ENCODE assay signal across 12 cellular contexts in genomic region chr16:66842765-66843164, GRCh38. TPM values are rescaled to one million over a fixed set of nuclear protein-coding genes. Genes with fewer than 3 reads are reported as not detected.
DNase-seq lines count a peak whose midpoint lies in the region; ATAC-seq and TF ChIP-seq lines count a peak whose summit lies in the region.
"Had no signal": no experiment of that assay in that cellular context is flagged by ENCODE, and none has a peak within 500 bp of the region (broad histone marks: within the 10 kb centered on the region; RNA-seq: fewer than 3 reads in every experiment).

No MANE protein-coding gene starts in this region.

- H3K9me3 ChIP-seq in IMR-90 (ENCODE audit: control insufficient read depth, insufficient read depth, low read length): no peaks in the 10 kb centered on the region
- no peaks in the 10 kb centered on the region for H3K9me3 ChIP-seq in mammary epithelial cell (replicated peaks; ENCODE audit: insufficient read depth, low read length)
- H3K9me3 ChIP-seq in neuronal stem cell (replicated peaks in 1 of 2; ENCODE audit: control insufficient read depth in 2 of 2, insufficient read depth in 1 of 2, low read depth in 1 of 2, low read length in 2 of 2): no peaks in the 10 kb centered on the region

- TF ChIP-seq CTCF in IMR-90 (conservative IDR thresholded peaks at IDR 0.05; ENCODE audit: low read depth, low read length) (no peak), mammary epithelial cell (conservative IDR thresholded peaks at IDR 0.05 in 1 of 2, IDR thresholded peaks at IDR 0.05 in 1 of 2; ENCODE audit: extremely low read depth in 1 of 2, insufficient read depth in 1 of 2, low read depth in 1 of 2, low read length in 2 of 2) (no peak)

- H3K36me3 Mint-ChIP-seq in natural killer cell treated with Interleukin-12 subunit alpha and Interleukin-12 subunit beta and Interleukin-15 and Interleukin-18, amount 100 ng/mL, for 72 hours: peaks cover 4% of the 10 kb centered on the region

- H2AK5ac ChIP-seq in IMR-90 (ENCODE audit: low read depth, low read length) (no peak overlapping the region), neuronal stem cell (ENCODE audit: low read depth, low read length) (peak overlapping the region; percentile 34)

- no peak overlapping the region for H2BK120ac ChIP-seq in IMR-90 (ENCODE audit: low read depth, low read length)
- H2BK120ac ChIP-seq in neuronal stem cell (ENCODE audit: low read depth, low read length): no peak overlapping the region

- peaks cover 30 to 31% of the 10 kb centered on the region in 2 donors for H3K27me3 Mint-ChIP-seq in natural killer cell treated with Interleukin-12 subunit alpha and Interleukin-12 subunit beta and Interleukin-15 and Interleukin-18, amount 100 ng/mL, for 72 hours

- dilution Hi-C loops in IMR-90 (cut with HindIII; ENCODE audit: low sequenced_read_pairs, unreplicated experiment): no loop called here
- dilution Hi-C loops in mammary epithelial cell (cut with HindIII; ENCODE audit: low sequenced_read_pairs): no loop called here

- intact Hi-C loops in IMR-90 (cut with micrococcal nuclease) (no loop called here), mammary epithelial cell (cut with micrococcal nuclease) (no loop called here)

- no peak for TF ChIP-seq RAD21 in IMR-90 (IDR thresholded peaks at IDR 0.05; ENCODE audit: low read length)

- CTCF ChIA-PET in IMR-90 (lab: Yijun Ruan, JAX): interaction anchor here (3.0 kb wide), 1 partner anchor 12 kb away, joined by 13 read pairs; the partner anchor contains the start of gene NAE1
- CTCF ChIA-PET in mammary epithelial cell (lab: Charles Lee; ENCODE audit: low non-redundant PET): no interaction called here

- peak overlapping the region; percentile 50 for H2AK9ac ChIP-seq in IMR-90 (replicated peaks; ENCODE audit: low read depth, low read length, poor library complexity)

- H2BK15ac ChIP-seq in IMR-90 (ENCODE audit: low read depth, low read length) (no peak overlapping the region), neuronal stem cell (ENCODE audit: low read length) (no peak overlapping the region)

- no peak overlapping the region for H3K9ac ChIP-seq in IMR-90 (ENCODE audit: low read depth, low read length)
- no peak overlapping the region for H3K9ac ChIP-seq in mammary epithelial cell (ENCODE audit: insufficient read depth, low read length)
- H3K9ac ChIP-seq in neuronal stem cell (ENCODE audit: low read depth, low read length, poor library complexity): no peak overlapping the region

- 0 out of 2 replicates have a peak, but pooled peaks cover 3% of the 10 kb centered on the region for H3K9me1 ChIP-seq in IMR-90 (ENCODE audit: insufficient read depth, low read length)

- WGBS in IMR-90 (ENCODE audit: extremely low coverage in 2 of 2, insufficient read length in 1 of 2), 2 experiments: 58% methylated on average over 4 of the region's 7 CpGs; no CpG with 5 or more reads in 1 of the 2 experiments
- 41% methylated on average over 7 of the region's 7 CpGs for WGBS in mammary epithelial cell (ENCODE audit: low coverage, missing lambda C conversion rate)
- WGBS in neuronal stem cell (ENCODE audit: extremely low coverage in 2 of 2, insufficient read length in 2 of 2, insufficient replicate concordance in 1 of 2), 2 donors: no CpG with 5 or more reads among the region's 7 CpGs

- H3K18ac ChIP-seq in IMR-90 (ENCODE audit: low read depth, low read length) (no peak overlapping the region), neuronal stem cell (ENCODE audit: low read length) (no peak overlapping the region)

- peaks cover under 1 to 4% of the 10 kb centered on the region in 2 donors for H3K4me1 Mint-ChIP-seq in natural killer cell treated with Interleukin-12 subunit alpha and Interleukin-12 subunit beta and Interleukin-15 and Interleukin-18, amount 100 ng/mL, for 72 hours (ENCODE audit: low read depth in 2 of 2)

- H3K14ac ChIP-seq in IMR-90 (replicated peaks; ENCODE audit: low read depth, low read length): no peak overlapping the region
- H3K14ac ChIP-seq in neuronal stem cell (ENCODE audit: low read length): no peak overlapping the region

- no peak overlapping the region for H4K8ac ChIP-seq in IMR-90 (ENCODE audit: low read depth in 2 of 2, low read length in 2 of 2)
- H4K8ac ChIP-seq in neuronal stem cell (ENCODE audit: low read depth, low read length): no peak overlapping the region

- in situ Hi-C loops in IMR-90 (cut with MboI; ENCODE audit: low sequenced_read_pairs): no loop called here
- in situ Hi-C loops in mammary epithelial cell (cut with MboI; ENCODE audit: low sequenced_read_pairs in 2 of 2): no loop called here

- H3K4me2 ChIP-seq in IMR-90 (ENCODE audit: low read depth, low read length) (no peak overlapping the region), mammary epithelial cell (ENCODE audit: insufficient read depth, low read depth, low read length) (no peak overlapping the region), neuronal stem cell (ENCODE audit: insufficient read depth, low read length, poor library complexity, severe bottlenecking) (no peak overlapping the region)

- peaks cover 68% of the 10 kb centered on the region for H3K27me3 ChIP-seq in IMR-90 (ENCODE audit: control insufficient read depth, insufficient read depth, low read length)
- peaks cover 15% of the 10 kb centered on the region for H3K27me3 ChIP-seq in mammary epithelial cell (ENCODE audit: insufficient read depth, low read length)
- peaks cover 15 to 69% (median 50%) of the 10 kb centered on the region in 3 experiments for H3K27me3 ChIP-seq in neuronal stem cell (ENCODE audit: control insufficient read depth in 3 of 3, insufficient read depth in 3 of 3, low read depth in 1 of 3, low read length in 3 of 3)

- H3K4ac ChIP-seq in IMR-90 (ENCODE audit: low read depth, low read length): no peak overlapping the region
- H3K4ac ChIP-seq in neuronal stem cell (ENCODE audit: low read length): no peak overlapping the region

- H3K27ac Mint-ChIP-seq in natural killer cell treated with Interleukin-12 subunit alpha and Interleukin-12 subunit beta and Interleukin-15 and Interleukin-18, amount 100 ng/mL, for 72 hours: no peak overlapping the region
- H3K27ac Mint-ChIP-seq: activated naive CD4-positive, alpha-beta T cell treated with anti-CD3 and anti-CD28 coated beads for 36 hours; T-helper 1 cell treated with Interleukin-12 subunit alpha and Interleukin-12 subunit beta and Interleukin-4 antibody, amounts not matched to agents 30 μg/mL and 1 μg/mL, for 36 hours had no signal

- no peak overlapping the region for H4K5ac ChIP-seq in IMR-90 (ENCODE audit: low read depth, low read length)

- no peak overlapping the region for H3K4me3 Mint-ChIP-seq in natural killer cell treated with Interleukin-12 subunit alpha and Interleukin-12 subunit beta and Interleukin-15 and Interleukin-18, amount 100 ng/mL, for 72 hours
- H3K4me3 Mint-ChIP-seq: activated naive CD4-positive, alpha-beta T cell treated with anti-CD3 and anti-CD28 coated beads for 36 hours; T-helper 1 cell treated with Interleukin-12 subunit alpha and Interleukin-12 subunit beta and Interleukin-4 antibody, amounts not matched to agents 30 μg/mL and 1 μg/mL, for 36 hours had no signal

- H2BK20ac ChIP-seq in IMR-90 (ENCODE audit: low read depth, low read length): no peak overlapping the region

- H3K36me3 ChIP-seq in IMR-90 (ENCODE audit: control insufficient read depth, insufficient read depth, low read length): no peaks in the 10 kb centered on the region
- H3K36me3 ChIP-seq in mammary epithelial cell (ENCODE audit: insufficient read depth, low read length): no peaks in the 10 kb centered on the region
- H3K36me3 ChIP-seq in neuronal stem cell (replicated peaks in 1 of 2; ENCODE audit: control insufficient read depth in 2 of 2, insufficient read depth in 2 of 2, low read length in 2 of 2): no peaks in the 10 kb centered on the region
- H3K36me3 ChIP-seq: brain microvascular endothelial cell had no signal

- no peak for TF ChIP-seq POLR2A in IMR-90 (IDR thresholded peaks at IDR 0.05; ENCODE audit: low read depth, low read length)

- H2BK12ac ChIP-seq in neuronal stem cell (ENCODE audit: low read length): no peak overlapping the region

- ATAC-seq in IMR-90 (ENCODE audit: low read depth) (peak; percentile 33; the same call in 1 of the 2 replicates), HG03439 (IDR thresholded peaks at IDR 0.05; ENCODE audit: unreplicated experiment) (no peak)
- no peak for ATAC-seq in natural killer cell treated with Interleukin-12 subunit alpha and Interleukin-12 subunit beta and Interleukin-15 and Interleukin-18, amount 100 ng/mL, for 72 hours

- H3K4me3 ChIP-seq in IMR-90 (ENCODE audit: insufficient read depth, low read depth, low read length) (no peak overlapping the region), mammary epithelial cell (replicated peaks in 1 of 3; ENCODE audit: insufficient read depth in 1 of 3, low read depth in 2 of 3, low read length in 3 of 3) (no peak overlapping the region), neuronal stem cell (ENCODE audit: low read length in 2 of 2) (peak overlapping the region in 1 of 2 donors; percentile 18)

- no peak overlapping the region for H3K27ac ChIP-seq in IMR-90 (ENCODE audit: insufficient read depth, low read length)
- H3K27ac ChIP-seq in mammary epithelial cell (ENCODE audit: insufficient read depth, low read depth, low read length): no peak overlapping the region
- no peak overlapping the region for H3K27ac ChIP-seq in neuronal stem cell (replicated peaks; ENCODE audit: low read length)
- H3K27ac ChIP-seq: brain microvascular endothelial cell had no signal

- no peaks in the 10 kb centered on the region for H4K20me1 ChIP-seq in IMR-90 (ENCODE audit: insufficient read depth, low read length)
- no peaks in the 10 kb centered on the region for H4K20me1 ChIP-seq in mammary epithelial cell (ENCODE audit: insufficient read depth, low read length)

- no peaks in the 10 kb centered on the region; the same call in 1 of the 2 replicates for H3K4me1 ChIP-seq in IMR-90 (ENCODE audit: control insufficient read depth, insufficient read depth, low read length)
- peaks cover 12% of the 10 kb centered on the region for H3K4me1 ChIP-seq in mammary epithelial cell (ENCODE audit: insufficient read depth, low read length)
- H3K4me1 ChIP-seq in neuronal stem cell (ENCODE audit: control insufficient read depth in 2 of 2, insufficient read depth in 1 of 2, low read depth in 1 of 2, low read length in 2 of 2): peaks cover 3 to 8% of the 10 kb centered on the region in 2 donors

- H3K79me2 ChIP-seq in mammary epithelial cell (ENCODE audit: insufficient read depth, low read length): no peaks in the 10 kb centered on the region

- no peak overlapping the region for H3K56ac ChIP-seq in IMR-90 (ENCODE audit: extremely low read depth, insufficient read depth, low read length)

- DNase-seq in GM03348 (ENCODE audit: low spot score) (peak; percentile 29), IMR-90 (peak; percentile 19), mammary epithelial cell (peak; percentile 47), neuronal stem cell (ENCODE audit: low spot score) (no peak), C1 segment of cervical spinal cord (lab: John Stamatoyannopoulos, UW) (no peak)
- DNase-seq in natural killer cell treated with Interleukin-12 subunit alpha and Interleukin-12 subunit beta and Interleukin-15 and Interleukin-18, amount 100 ng/mL, for 72 hours (ENCODE audit: low spot score): no peak
- DNase-seq: activated naive CD4-positive, alpha-beta T cell treated with anti-CD3 and anti-CD28 coated beads for 36 hours; brain microvascular endothelial cell; NCI-H2107 had no signal

- H2BK5ac ChIP-seq in IMR-90 (ENCODE audit: low read depth, low read length, poor library complexity, severe bottlenecking): no peak overlapping the region
- H2BK5ac ChIP-seq in neuronal stem cell (ENCODE audit: low read length): no peak overlapping the region

- H2AFZ ChIP-seq in IMR-90 (replicated peaks; ENCODE audit: low read length, poor library complexity) (no peak overlapping the region), mammary epithelial cell (ENCODE audit: low read depth, low read length) (peak overlapping the region; percentile 6), neuronal stem cell (ENCODE audit: low read length) (no peak overlapping the region)

- BruUV-seq in IMR-90 (replicated peaks; lab: Mats Ljungman, UMichigan): no TSS peak
- BruUV-seq in mammary epithelial cell (replicated peaks; lab: Mats Ljungman, UMichigan): no TSS peak

- no peaks in the 10 kb centered on the region for H3K9me3 Mint-ChIP-seq in natural killer cell treated with Interleukin-12 subunit alpha and Interleukin-12 subunit beta and Interleukin-15 and Interleukin-18, amount 100 ng/mL, for 72 hours
- H3K9me3 Mint-ChIP-seq: activated naive CD4-positive, alpha-beta T cell treated with anti-CD3 and anti-CD28 coated beads for 36 hours had no signal

- H3K23ac ChIP-seq in IMR-90 (ENCODE audit: low read depth, low read length) (no peak overlapping the region), neuronal stem cell (ENCODE audit: low read depth, low read length, poor library complexity) (no peak overlapping the region)

- no peaks in the 10 kb centered on the region for H3K79me1 ChIP-seq in IMR-90 (ENCODE audit: low read depth in 1 of 2, low read length in 2 of 2)
- no peaks in the 10 kb centered on the region for H3K79me1 ChIP-seq in neuronal stem cell (ENCODE audit: low read depth, low read length)

- POLR2A ChIA-PET in IMR-90 (lab: Charles Lee; ENCODE audit: unreplicated experiment): no interaction called here

- H4K91ac ChIP-seq in IMR-90 (ENCODE audit: insufficient read depth, low read depth, low read length) (no peak overlapping the region), neuronal stem cell (ENCODE audit: low read depth, low read length, poor library complexity) (no peak overlapping the region)

RNA-seq across cellular contexts. Expression of gene CA7, which starts 1.4 kb away (rescaled TPM):
- total RNA-seq in IMR-90 (2012; rRNA removed) (not detected in 2 replicates), mammary epithelial cell (not detected)
- polyA plus RNA-seq in IMR-90 (2012; rRNA removed) (not detected in 2 replicates), mammary epithelial cell (not detected)
- 0.08 TPM in 1 of 2 replicates, not detected in the other for polyA plus RNA-seq in IMR-90 (2012; cell fraction: cytosol; rRNA removed)
- not detected in 2 replicates for polyA plus RNA-seq in IMR-90 (2012; cell fraction: nucleus; rRNA removed; ENCODE audit: low replicate concordance)
- not detected for polyA minus RNA-seq in mammary epithelial cell
- polyA plus RNA-seq in neuronal stem cell (2013, experiment 1 of 2): not detected
- polyA plus RNA-seq in neuronal stem cell (2013, experiment 2 of 2): 0.07 TPM
- not detected for total RNA-seq in natural killer cell treated with Interleukin-12 subunit alpha and Interleukin-12 subunit beta and Interleukin-15 and Interleukin-18, amount 100 ng/mL, for 72 hours
- total RNA-seq: activated naive CD4-positive, alpha-beta T cell treated with anti-CD3 and anti-CD28 coated beads for 36 hours; pulmonary artery endothelial cell had no signal

RNA-seq across cellular contexts. Expression of gene NAE1, which starts 12.0 kb away (rescaled TPM):
- total RNA-seq in IMR-90 (2012; rRNA removed): 36.7 and 49.4 TPM in 2 replicates
- polyA plus RNA-seq in IMR-90 (2012; rRNA removed): 25.7 and 33.0 TPM in 2 replicates
- 7.6 and 8.1 TPM in 2 replicates for polyA plus RNA-seq in IMR-90 (2012; cell fraction: cytosol; rRNA removed)
- 8.0 and 28.2 TPM in 2 replicates for polyA plus RNA-seq in IMR-90 (2012; cell fraction: nucleus; rRNA removed; ENCODE audit: low replicate concordance)
- total RNA-seq in mammary epithelial cell: 10 to 100 TPM; 66.5 to 81.1 TPM
- 50.6 TPM for polyA plus RNA-seq in mammary epithelial cell
- 30.4 TPM for polyA minus RNA-seq in mammary epithelial cell
- polyA plus RNA-seq in neuronal stem cell (2013, experiment 1 of 2): 239 TPM
- 243 TPM for polyA plus RNA-seq in neuronal stem cell (2013, experiment 2 of 2)
- 10 to 100 TPM; 69.4 to 98.3 TPM for total RNA-seq in natural killer cell treated with Interleukin-12 subunit alpha and Interleukin-12 subunit beta and Interleukin-15 and Interleukin-18, amount 100 ng/mL, for 72 hours

RNA-seq across cellular contexts. Expression of gene PDP2, which starts 37.5 kb away (rescaled TPM):
- 12.5 and 16.8 TPM in 2 replicates for total RNA-seq in IMR-90 (2012; rRNA removed)
- 5.3 and 5.7 TPM in 2 replicates for polyA plus RNA-seq in IMR-90 (2012; rRNA removed)
- polyA plus RNA-seq in IMR-90 (2012; cell fraction: cytosol; rRNA removed): 2.9 and 5.3 TPM in 2 replicates
- polyA plus RNA-seq in IMR-90 (2012; cell fraction: nucleus; rRNA removed; ENCODE audit: low replicate concordance): 4.6 and 5.2 TPM in 2 replicates
- total RNA-seq in mammary epithelial cell: 10 to 100 TPM; 14.2 to 25.0 TPM
- polyA plus RNA-seq in mammary epithelial cell: 19.3 TPM
- polyA minus RNA-seq in mammary epithelial cell: 14.5 TPM
- polyA plus RNA-seq in neuronal stem cell (2013, experiment 1 of 2): 8.3 TPM
- polyA plus RNA-seq in neuronal stem cell (2013, experiment 2 of 2): 8.8 TPM
- 10 to 100 TPM; 28.0 to 35.0 TPM for total RNA-seq in natural killer cell treated with Interleukin-12 subunit alpha and Interleukin-12 subunit beta and Interleukin-15 and Interleukin-18, amount 100 ng/mL, for 72 hours

RNA-seq across cellular contexts. Expression of gene TERB1, which starts 41.4 kb away (rescaled TPM):
- total RNA-seq in IMR-90 (2012; rRNA removed) (under 0.01 TPM in 1 of 2 replicates, not detected in the other), mammary epithelial cell (under 1 TPM in 1 of 2 donors, not detected in 1; 0.17 TPM)
- polyA plus RNA-seq in IMR-90 (2012; rRNA removed) (not detected in 2 replicates), mammary epithelial cell (0.05 TPM)
- polyA plus RNA-seq in IMR-90 (2012; cell fraction: cytosol; rRNA removed): not detected in 2 replicates
- 0.10 TPM in 1 of 2 replicates, not detected in the other for polyA plus RNA-seq in IMR-90 (2012; cell fraction: nucleus; rRNA removed; ENCODE audit: low replicate concordance)
- polyA minus RNA-seq in mammary epithelial cell: not detected
- polyA plus RNA-seq in neuronal stem cell (2013, experiment 1 of 2): not detected
- polyA plus RNA-seq in neuronal stem cell (2013, experiment 2 of 2): not detected
- under 1 TPM; 0.38 to 0.64 TPM for total RNA-seq in natural killer cell treated with Interleukin-12 subunit alpha and Interleukin-12 subunit beta and Interleukin-15 and Interleukin-18, amount 100 ng/mL, for 72 hours
- total RNA-seq: activated naive CD4-positive, alpha-beta T cell treated with anti-CD3 and anti-CD28 coated beads for 36 hours had no signal

Comparison
In these comparisons a context has a peak if more than half of its experiments do, and no peak if none do; other contexts are left out.
1. DNase-seq: peak in GM03348 (single experiment), IMR-90 (single experiment) and mammary epithelial cell (single experiment); none in neuronal stem cell (single experiment), natural killer cell treated with Interleukin-12 subunit alpha and Interleukin-12 subunit beta and Interleukin-15 and Interleukin-18, amount 100 ng/mL, for 72 hours (single experiment) and C1 segment of cervical spinal cord (0 of 14).